1 cellular context compared by ENCODE assay signal in genomic region chr22:41491379-41492100, GRCh38.
A peak's percentile ranks its signal among the peaks of the same experiment; 100 is the strongest.
TF ChIP-seq lines count a peak whose summit lies in the region.

No MANE protein-coding gene starts in this region.

TF ChIP-seq in HEK293, 187 proteins besides CTCF, POLR2A, EP300 and RAD21 (continued from another document and continues in another):
- TF ChIP-seq KLF17 (tag by site-specific recombination; IDR thresholded peaks at IDR 0.05) (no peak), ZFP3 (tag by site-specific recombination; IDR thresholded peaks at IDR 0.05; ENCODE audit: low read depth) (no peak), YY1 (tag by site-specific recombination; IDR thresholded peaks at IDR 0.05) (no peak), ZEB2 (tag by site-specific recombination; IDR thresholded peaks at IDR 0.05) (no peak; the same call in 1 of the 2 replicates), ZNF202 (tag by site-specific recombination; IDR thresholded peaks at IDR 0.05; ENCODE audit: borderline replicate concordance) (no peak), ZNF596 (tag by site-specific recombination; IDR thresholded peaks at IDR 0.05) (no peak), ZNF423 (tag by site-specific recombination; IDR thresholded peaks at IDR 0.05) (no peak), ZNF221 (tag by site-specific recombination; IDR thresholded peaks at IDR 0.05; ENCODE audit: borderline replicate concordance) (no peak), ZFHX2 (tag by site-specific recombination; conservative IDR thresholded peaks at IDR 0.05) (no peak), ZSCAN30 (tag by site-specific recombination; IDR thresholded peaks at IDR 0.05) (0 out of 2 replicates have a peak, but pooled peaks have one; percentile 22), AEBP2 (tag by site-specific recombination; IDR thresholded peaks at IDR 0.05; ENCODE audit: borderline replicate concordance) (no peak), ZNF324 (tag by site-specific recombination; IDR thresholded peaks at IDR 0.05) (no peak), ZNF404 (tag by site-specific recombination; IDR thresholded peaks at IDR 0.05) (no peak), ZNF629 (tag by site-specific recombination; IDR thresholded peaks at IDR 0.05) (0 out of 2 replicates have a peak, but pooled peaks have one; percentile 8), ZNF16 (tag by site-specific recombination; IDR thresholded peaks at IDR 0.05; ENCODE audit: low read depth) (no peak), SETDB1 (IDR thresholded peaks at IDR 0.05; ENCODE audit: insufficient read length, low read length) (no peak), ZNF610 (tag by site-specific recombination; IDR thresholded peaks at IDR 0.05; ENCODE audit: borderline replicate concordance) (peak; percentile 41; the same call in 1 of the 2 replicates), PRDM4 (tag by site-specific recombination; IDR thresholded peaks at IDR 0.05) (peak; percentile 56; the same call in 1 of the 2 replicates), ZNF350 (tag by site-specific recombination; IDR thresholded peaks at IDR 0.05) (no peak), ZNF10 (tag by site-specific recombination; IDR thresholded peaks at IDR 0.05) (no peak), SCRT1 (tag by site-specific recombination; IDR thresholded peaks at IDR 0.05; ENCODE audit: borderline replicate concordance) (peak; percentile 83; the same call in 1 of the 2 replicates), ZNF677 (tag by site-specific recombination; IDR thresholded peaks at IDR 0.05) (no peak), ZNF664 (tag by site-specific recombination; IDR thresholded peaks at IDR 0.05) (no peak), ZNF792 (tag by site-specific recombination; IDR thresholded peaks at IDR 0.05) (no peak), ZNF513 (tag by site-specific recombination; IDR thresholded peaks at IDR 0.05) (no peak), KLF10 (tag by site-specific recombination; IDR thresholded peaks at IDR 0.05) (no peak), PRDM6 (tag by site-specific recombination; IDR thresholded peaks at IDR 0.05) (peak; percentile 99), ZNF654 (tag by site-specific recombination; IDR thresholded peaks at IDR 0.05; ENCODE audit: low read depth) (no peak), ZNF768 (tag by site-specific recombination; IDR thresholded peaks at IDR 0.05) (no peak), ZNF416 (tag by site-specific recombination; IDR thresholded peaks at IDR 0.05) (no peak), REPIN1 (tag by site-specific recombination; IDR thresholded peaks at IDR 0.05; ENCODE audit: low read depth) (no peak)
- TF ChIP-seq, protein P1, sequence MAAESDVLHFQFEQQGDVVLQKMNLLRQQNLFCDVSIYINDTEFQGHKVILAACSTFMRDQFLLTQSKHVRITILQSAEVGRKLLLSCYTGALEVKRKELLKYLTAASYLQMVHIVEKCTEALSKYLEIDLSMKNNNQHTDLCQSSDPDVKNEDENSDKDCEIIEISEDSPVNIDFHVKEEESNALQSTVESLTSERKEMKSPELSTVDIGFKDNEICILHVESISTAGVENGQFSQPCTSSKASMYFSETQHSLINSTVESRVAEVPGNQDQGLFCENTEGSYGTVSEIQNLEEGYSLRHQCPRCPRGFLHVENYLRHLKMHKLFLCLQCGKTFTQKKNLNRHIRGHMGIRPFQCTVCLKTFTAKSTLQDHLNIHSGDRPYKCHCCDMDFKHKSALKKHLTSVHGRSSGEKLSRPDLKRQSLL (tag by site-specific recombination; IDR thresholded peaks at IDR 0.05) = peak; percentile 72; the same call in 1 of the 2 replicates
- TF ChIP-seq, protein P2, sequence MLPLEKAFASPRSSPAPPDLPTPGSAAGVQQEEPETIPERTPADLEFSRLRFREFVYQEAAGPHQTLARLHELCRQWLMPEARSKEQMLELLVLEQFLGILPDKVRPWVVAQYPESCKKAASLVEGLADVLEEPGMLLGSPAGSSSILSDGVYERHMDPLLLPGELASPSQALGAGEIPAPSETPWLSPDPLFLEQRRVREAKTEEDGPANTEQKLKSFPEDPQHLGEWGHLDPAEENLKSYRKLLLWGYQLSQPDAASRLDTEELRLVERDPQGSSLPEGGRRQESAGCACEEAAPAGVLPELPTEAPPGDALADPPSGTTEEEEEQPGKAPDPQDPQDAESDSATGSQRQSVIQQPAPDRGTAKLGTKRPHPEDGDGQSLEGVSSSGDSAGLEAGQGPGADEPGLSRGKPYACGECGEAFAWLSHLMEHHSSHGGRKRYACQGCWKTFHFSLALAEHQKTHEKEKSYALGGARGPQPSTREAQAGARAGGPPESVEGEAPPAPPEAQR (tag by site-specific recombination; IDR thresholded peaks at IDR 0.05) = no peak
- TF ChIP-seq, protein P3, sequence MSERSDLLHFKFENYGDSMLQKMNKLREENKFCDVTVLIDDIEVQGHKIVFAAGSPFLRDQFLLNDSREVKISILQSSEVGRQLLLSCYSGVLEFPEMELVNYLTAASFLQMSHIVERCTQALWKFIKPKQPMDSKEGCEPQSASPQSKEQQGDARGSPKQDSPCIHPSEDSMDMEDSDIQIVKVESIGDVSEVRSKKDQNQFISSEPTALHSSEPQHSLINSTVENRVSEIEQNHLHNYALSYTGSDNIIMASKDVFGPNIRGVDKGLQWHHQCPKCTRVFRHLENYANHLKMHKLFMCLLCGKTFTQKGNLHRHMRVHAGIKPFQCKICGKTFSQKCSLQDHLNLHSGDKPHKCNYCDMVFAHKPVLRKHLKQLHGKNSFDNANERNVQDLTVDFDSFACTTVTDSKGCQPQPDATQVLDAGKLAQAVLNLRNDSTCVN (tag by site-specific recombination; optimal IDR thresholded peaks at IDR 0.05) = no peak
- TF ChIP-seq, protein P4, sequence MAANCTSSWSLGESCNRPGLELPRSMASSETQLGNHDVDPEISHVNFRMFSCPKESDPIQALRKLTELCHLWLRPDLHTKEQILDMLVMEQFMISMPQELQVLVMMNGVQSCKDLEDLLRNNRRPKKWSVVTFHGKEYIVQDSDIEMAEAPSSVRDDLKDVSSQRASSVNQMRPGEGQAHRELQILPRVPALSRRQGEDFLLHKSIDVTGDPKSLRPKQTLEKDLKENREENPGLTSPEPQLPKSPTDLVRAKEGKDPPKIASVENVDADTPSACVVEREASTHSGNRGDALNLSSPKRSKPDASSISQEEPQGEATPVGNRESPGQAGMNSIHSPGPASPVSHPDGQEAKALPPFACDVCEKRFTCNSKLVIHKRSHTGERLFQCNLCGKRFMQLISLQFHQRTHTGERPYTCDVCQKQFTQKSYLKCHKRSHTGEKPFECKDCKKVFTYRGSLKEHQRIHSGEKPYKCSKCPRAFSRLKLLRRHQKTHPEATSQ (tag by site-specific recombination; IDR thresholded peaks at IDR 0.05) = no peak
- TF ChIP-seq, protein P5, sequence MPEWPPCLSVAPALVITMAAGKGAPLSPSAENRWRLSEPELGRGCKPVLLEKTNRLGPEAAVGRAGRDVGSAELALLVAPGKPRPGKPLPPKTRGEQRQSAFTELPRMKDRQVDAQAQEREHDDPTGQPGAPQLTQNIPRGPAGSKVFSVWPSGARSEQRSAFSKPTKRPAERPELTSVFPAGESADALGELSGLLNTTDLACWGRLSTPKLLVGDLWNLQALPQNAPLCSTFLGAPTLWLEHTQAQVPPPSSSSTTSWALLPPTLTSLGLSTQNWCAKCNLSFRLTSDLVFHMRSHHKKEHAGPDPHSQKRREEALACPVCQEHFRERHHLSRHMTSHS (tag by site-specific recombination; IDR thresholded peaks at IDR 0.05) = no peak
- TF ChIP-seq, protein P6, sequence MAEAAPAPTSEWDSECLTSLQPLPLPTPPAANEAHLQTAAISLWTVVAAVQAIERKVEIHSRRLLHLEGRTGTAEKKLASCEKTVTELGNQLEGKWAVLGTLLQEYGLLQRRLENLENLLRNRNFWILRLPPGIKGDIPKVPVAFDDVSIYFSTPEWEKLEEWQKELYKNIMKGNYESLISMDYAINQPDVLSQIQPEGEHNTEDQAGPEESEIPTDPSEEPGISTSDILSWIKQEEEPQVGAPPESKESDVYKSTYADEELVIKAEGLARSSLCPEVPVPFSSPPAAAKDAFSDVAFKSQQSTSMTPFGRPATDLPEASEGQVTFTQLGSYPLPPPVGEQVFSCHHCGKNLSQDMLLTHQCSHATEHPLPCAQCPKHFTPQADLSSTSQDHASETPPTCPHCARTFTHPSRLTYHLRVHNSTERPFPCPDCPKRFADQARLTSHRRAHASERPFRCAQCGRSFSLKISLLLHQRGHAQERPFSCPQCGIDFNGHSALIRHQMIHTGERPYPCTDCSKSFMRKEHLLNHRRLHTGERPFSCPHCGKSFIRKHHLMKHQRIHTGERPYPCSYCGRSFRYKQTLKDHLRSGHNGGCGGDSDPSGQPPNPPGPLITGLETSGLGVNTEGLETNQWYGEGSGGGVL (tag by site-specific recombination; IDR thresholded peaks at IDR 0.05) = no peak
- TF ChIP-seq, protein P7, sequence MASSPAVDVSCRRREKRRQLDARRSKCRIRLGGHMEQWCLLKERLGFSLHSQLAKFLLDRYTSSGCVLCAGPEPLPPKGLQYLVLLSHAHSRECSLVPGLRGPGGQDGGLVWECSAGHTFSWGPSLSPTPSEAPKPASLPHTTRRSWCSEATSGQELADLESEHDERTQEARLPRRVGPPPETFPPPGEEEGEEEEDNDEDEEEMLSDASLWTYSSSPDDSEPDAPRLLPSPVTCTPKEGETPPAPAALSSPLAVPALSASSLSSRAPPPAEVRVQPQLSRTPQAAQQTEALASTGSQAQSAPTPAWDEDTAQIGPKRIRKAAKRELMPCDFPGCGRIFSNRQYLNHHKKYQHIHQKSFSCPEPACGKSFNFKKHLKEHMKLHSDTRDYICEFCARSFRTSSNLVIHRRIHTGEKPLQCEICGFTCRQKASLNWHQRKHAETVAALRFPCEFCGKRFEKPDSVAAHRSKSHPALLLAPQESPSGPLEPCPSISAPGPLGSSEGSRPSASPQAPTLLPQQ (tag by site-specific recombination; IDR thresholded peaks at IDR 0.05) = no peak
